7 cellular contexts compared by ENCODE assay signal in genomic region chr1:28882009-28882628, GRCh38. TPM values are rescaled to one million over a fixed set of nuclear protein-coding genes. Genes with fewer than 3 reads are reported as not detected.
DNase-seq lines count a peak whose midpoint lies in the region; ATAC-seq and TF ChIP-seq lines count a peak whose summit lies in the region.

No MANE protein-coding gene starts in this region.

- no peaks in the 10 kb centered on the region for H3K27me3 ChIP-seq in adipocyte (replicated peaks; ENCODE audit: control insufficient read depth, insufficient read depth, low read length)

- no peaks in the 10 kb centered on the region for H3K36me3 ChIP-seq in adipocyte (ENCODE audit: control insufficient read depth, insufficient read depth, low read length, severe bottlenecking)

- no peaks in the 10 kb centered on the region for H3K9me3 ChIP-seq in adipocyte (ENCODE audit: control insufficient read depth, low read length)

- H3K4me1 ChIP-seq in adipocyte (ENCODE audit: control insufficient read depth, insufficient read depth, low read length), result peaks cover 12% of the 10 kb centered on the region

- TF ChIP-seq CTCF in GM13976 (IDR thresholded peaks at IDR 0.05; ENCODE audit: borderline replicate concordance, control extremely low read depth, extremely low read depth, insufficient read depth, missing control alignments), result peak; percentile 95

- intact Hi-C loops in left cardiac atrium (cut with DNase I), result loop anchor here (2.0 to 10.0 kb wide), 5 partner anchors 153 to 1823 kb away; no protein-coding TSS in a partner anchor

- ATAC-seq in left cardiac atrium (peak; percentile 70 to 72), HG03108 (IDR thresholded peaks at IDR 0.05; ENCODE audit: unreplicated experiment) (no peak)

- H3K9ac ChIP-seq in adipocyte (ENCODE audit: low read length), result peak overlapping the region; percentile 5

- in situ Hi-C loops in GM13976 (cut with MboI; ENCODE audit: low sequenced_read_pairs, unreplicated experiment), result loop anchor here (5.0 kb wide), 2 partner anchors 150 to 315 kb away; no protein-coding TSS in a partner anchor

- H3K4me3 ChIP-seq in adipocyte (ENCODE audit: low read length), result no peak overlapping the region

- DNase-seq in GM13976 (ENCODE audit: low spot score), result peak; percentile 81
- DNase-seq in NCI-H1694 treated with DMSO at 0.1 percent for 48 hours (lab: John Stamatoyannopoulos, UW), result peak; percentile 75
- peak; percentile 57 to 76 (median 72) for DNase-seq in T-helper 1 cell
- peak; percentile 93 for DNase-seq in adipocyte (ENCODE audit: low read depth)
- peak; percentile 82 for DNase-seq in left cardiac atrium
- peak; percentile 76 for DNase-seq in renal cortical epithelial cell (ENCODE audit: low read depth)

RNA-seq across cellular contexts. Expression of gene EPB41, which starts 32.2 kb away (rescaled TPM):
- total RNA-seq in left cardiac atrium (10 to 100 TPM; 16.0 to 24.2 TPM), renal cortical epithelial cell (18.8 and 22.5 TPM in 2 replicates)
